Comparison of ENCODE assay signal across 9 cellular contexts in the genomic region with DNA sequence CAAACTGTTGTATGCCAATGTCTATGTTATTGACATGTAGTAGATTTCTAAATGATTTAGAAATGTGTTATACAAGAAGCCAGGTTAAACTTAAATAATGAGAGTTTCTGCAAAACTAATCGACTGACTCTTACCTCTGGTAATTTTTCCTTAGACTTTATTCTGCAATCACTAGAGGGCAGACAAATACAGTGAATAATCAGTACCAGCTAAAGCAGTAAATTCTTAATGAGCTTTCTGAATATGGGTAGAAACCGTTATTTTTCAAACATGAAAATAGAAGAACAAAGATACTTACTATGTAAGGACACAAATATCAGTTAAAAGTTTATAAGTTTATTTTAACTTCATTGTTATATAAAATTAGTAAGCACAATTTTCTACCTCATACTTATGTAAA.
DNase-seq lines count a peak whose midpoint lies in the region; ATAC-seq, FAIRE-seq and TF ChIP-seq lines count a peak whose summit lies in the region.
"Had no signal": no experiment of that assay in that cellular context is flagged by ENCODE, and none has a peak within 500 bp of the region (broad histone marks: within the 10 kb centered on the region; RNA-seq: fewer than 3 reads in every experiment).

No MANE protein-coding gene starts in this region.

- peak; percentile 77 for ATAC-seq in CD8-positive, alpha-beta T cell
- ATAC-seq in GM19025 (IDR thresholded peaks at IDR 0.05; ENCODE audit: low read depth, unreplicated experiment), result peak; percentile 39
- ATAC-seq in HG03565 (IDR thresholded peaks at IDR 0.05; ENCODE audit: unreplicated experiment), result peak; percentile 51

- POLR2A ChIA-PET in CD8-positive, alpha-beta T cell (lab: Charles Lee), result interaction anchor here (1.2 kb wide), 1 partner anchor 101 kb away, joined by 3 read pairs; no protein-coding TSS in a partner anchor
- POLR2A ChIA-PET in Caco-2 (lab: Charles Lee), result interaction anchor here (0.6 kb wide), 1 partner anchor 329 kb away, joined by 3 read pairs; no protein-coding TSS in a partner anchor

- no peaks in the 10 kb centered on the region for H3K4me1 Mint-ChIP-seq in CD8-positive, alpha-beta T cell (ENCODE audit: low read depth)
- H3K4me1 Mint-ChIP-seq in Caco-2 (ENCODE audit: low read depth, unreplicated experiment), result no peaks in the 10 kb centered on the region

- no peaks in the 10 kb centered on the region for H3K36me3 ChIP-seq in CD8-positive, alpha-beta T cell (ENCODE audit: insufficient read depth, low read length)
- no peaks in the 10 kb centered on the region for H3K36me3 ChIP-seq in Caco-2 (ENCODE audit: control insufficient read depth, insufficient read depth, low read length)

- CTCF ChIA-PET in CD8-positive, alpha-beta T cell (lab: Charles Lee), result interaction anchor here (0.6 to 6.2 kb wide), 14 partner anchors 15 to 548 kb away, joined by 3 to 103 read pairs (median 4); no protein-coding TSS in a partner anchor
- CTCF ChIA-PET in Caco-2 (lab: Charles Lee), result interaction anchor here (0.6 kb wide), 1 partner anchor 1028 kb away, joined by 3 read pairs; no protein-coding TSS in a partner anchor

- no peaks in the 10 kb centered on the region for H3K27me3 ChIP-seq in CD8-positive, alpha-beta T cell (ENCODE audit: insufficient read depth, low read length)
- no peaks in the 10 kb centered on the region for H3K27me3 ChIP-seq in Caco-2 (replicated peaks; ENCODE audit: control insufficient read depth, insufficient read depth, low read length)

- no peak overlapping the region for H3K4me3 Mint-ChIP-seq in CD8-positive, alpha-beta T cell
- no peak overlapping the region for H3K4me3 Mint-ChIP-seq in Caco-2 (ENCODE audit: unreplicated experiment)

- peak; percentile 64 for TF ChIP-seq CTCF in CD8-positive, alpha-beta T cell (IDR thresholded peaks at IDR 0.05)
- TF ChIP-seq CTCF in retinal pigment epithelial cell (conservative IDR thresholded peaks at IDR 0.05; ENCODE audit: low read depth, low read length) (peak; percentile 45), Caco-2 (IDR thresholded peaks at IDR 0.05; ENCODE audit: insufficient read depth in 1 of 2, low read depth in 1 of 2, low read length in 1 of 2, severe bottlenecking in 1 of 2, unreplicated experiment in 1 of 2) (peak in 1 of 2 experiments; percentile 13)

- no peak for TF ChIP-seq POLR2A in H54 (IDR thresholded peaks at IDR 0.05; ENCODE audit: low read depth, low read length)

- no peaks in the 10 kb centered on the region for H3K4me1 ChIP-seq in CD8-positive, alpha-beta T cell (ENCODE audit: insufficient read depth, low read length)
- no peaks in the 10 kb centered on the region for H3K4me1 ChIP-seq in Caco-2

- no peaks in the 10 kb centered on the region for H3K9me3 Mint-ChIP-seq in CD8-positive, alpha-beta T cell
- H3K9me3 Mint-ChIP-seq in Caco-2 (ENCODE audit: unreplicated experiment), result no peaks in the 10 kb centered on the region

- no peak for FAIRE-seq in H54 (lab: Jason Lieb, UNC)

- BruUV-seq in Caco-2 (replicated peaks; lab: Mats Ljungman, UMichigan), result no TSS peak

- no peaks in the 10 kb centered on the region for H3K9me3 ChIP-seq in CD8-positive, alpha-beta T cell (ENCODE audit: low read length)
- H3K9me3 ChIP-seq in Caco-2, result no peaks in the 10 kb centered on the region

- intact Hi-C loops in CD8-positive, alpha-beta T cell (cut with DNase I, micrococcal nuclease), result loop anchor here (1.0 to 5.0 kb wide), 6 partner anchors 35 to 330 kb away; partner anchors contain the start of gene RGS2 (in 1 of the 2)
- intact Hi-C loops in Caco-2 (cut with micrococcal nuclease; ENCODE audit: unreplicated experiment), result loop anchor here (1.0 kb wide), 2 partner anchors 103 to 542 kb away; no protein-coding TSS in a partner anchor

- H3K27me3 Mint-ChIP-seq in CD8-positive, alpha-beta T cell (ENCODE audit: low read depth), result no peaks in the 10 kb centered on the region
- H3K27me3 Mint-ChIP-seq in Caco-2 (ENCODE audit: insufficient read depth, unreplicated experiment), result no peaks in the 10 kb centered on the region

- no peak for DNase-seq in CD8-positive, alpha-beta T cell
- DNase-seq in SHP77 (lab: John Stamatoyannopoulos, UW) (peak; percentile 18 to 26), fibroblast of peridontal ligament (ENCODE audit: extremely low read depth) (peak; percentile 81), retinal pigment epithelial cell (ENCODE audit: low read depth) (no peak), H54 (ENCODE audit: insufficient read length, low spot score) (no peak), Caco-2 (no peak)

- no peaks in the 10 kb centered on the region for H3K36me3 Mint-ChIP-seq in CD8-positive, alpha-beta T cell
- no peaks in the 10 kb centered on the region for H3K36me3 Mint-ChIP-seq in Caco-2 (ENCODE audit: insufficient read depth, unreplicated experiment)

- no peak overlapping the region for H3K27ac Mint-ChIP-seq in CD8-positive, alpha-beta T cell
- H3K27ac Mint-ChIP-seq in Caco-2 (ENCODE audit: unreplicated experiment), result no peak overlapping the region

- H3K4me3 ChIP-seq in CD8-positive, alpha-beta T cell (ENCODE audit: low read depth, low read length), result no peak overlapping the region
- no peak overlapping the region for H3K4me3 ChIP-seq in retinal pigment epithelial cell (ENCODE audit: low read length)
- H3K4me3 ChIP-seq in Caco-2 (ENCODE audit: low read depth, low read length), result no peak overlapping the region
- H3K4me3 ChIP-seq: skin epidermis had no signal

- no peak overlapping the region for H3K27ac ChIP-seq in CD8-positive, alpha-beta T cell (ENCODE audit: low read depth, low read length)
- H3K27ac ChIP-seq: skin epidermis had no signal

Comparison
In these comparisons a context has a peak if more than half of its experiments do, and no peak if none do; other contexts are left out.
1. DNase-seq: peak in SHP77 (2 of 2) and fibroblast of peridontal ligament (single experiment); none in CD8-positive, alpha-beta T cell (0 of 7), retinal pigment epithelial cell (single experiment), H54 (single experiment) and Caco-2 (0 of 2).
2. Peak in every context shown above with its lines, with median percentiles within 50 percentile points of each other: ATAC-seq.